ENCODE assay signal across 9 cellular contexts in the genomic region with DNA sequence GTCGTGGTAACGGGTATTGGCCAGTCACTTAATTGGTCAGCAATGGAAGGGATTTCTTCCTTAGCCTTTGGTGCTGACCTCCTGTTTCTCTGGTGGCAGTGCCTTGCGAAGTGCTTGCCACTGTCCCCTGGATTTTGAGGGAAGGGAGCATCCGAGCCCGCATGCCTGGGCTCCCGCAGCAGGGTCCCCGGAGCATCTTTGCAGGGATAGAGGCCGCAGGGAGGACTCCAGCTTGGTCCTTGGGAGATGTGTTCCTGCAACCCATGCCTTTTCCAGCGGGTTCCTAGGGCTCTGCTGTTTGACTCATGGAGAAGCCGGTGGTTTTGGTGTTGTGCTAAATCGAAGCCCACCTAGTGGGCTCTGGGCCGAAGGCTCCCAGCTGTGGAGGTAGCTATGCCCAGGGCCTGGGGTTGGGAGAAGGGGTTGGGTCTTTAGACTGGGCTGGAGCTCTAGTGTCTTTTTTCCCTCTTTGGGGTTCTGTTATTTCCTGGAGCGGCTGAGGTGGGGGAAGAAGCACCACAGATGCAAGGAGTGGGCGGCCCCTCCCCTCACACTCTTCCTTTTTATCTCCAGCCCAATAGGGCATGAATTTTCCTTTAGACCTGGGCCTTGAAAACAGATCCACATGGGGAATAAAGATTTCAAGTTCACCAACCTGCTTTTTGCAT. TPM values are rescaled to one million over a fixed set of nuclear protein-coding genes. Genes with fewer than 3 reads are reported as not detected.
DNase-seq lines count a peak whose midpoint lies in the region; ATAC-seq lines count a peak whose summit lies in the region.
"Had no signal": no experiment of that assay in that cellular context is flagged by ENCODE, and none has a peak within 500 bp of the region (broad histone marks: within the 10 kb centered on the region; RNA-seq: fewer than 3 reads in every experiment).

No MANE protein-coding gene starts in this region.

- CTCF ChIA-PET in activated CD4-positive, alpha-beta T cell treated with anti-CD3 and anti-CD28 coated beads for 36 hours (lab: Charles Lee) = interaction anchor here (0.7 to 1.8 kb wide), 6 partner anchors 13 to 78 kb away, joined by 3 to 10 read pairs (median 4); a partner anchor contains a TSS

- H3K4me3 ChIP-seq in adipocyte (ENCODE audit: low read length) = peak overlapping the region; percentile 81
- peak overlapping the region; percentile 73 for H3K4me3 ChIP-seq in iPS-20b (ENCODE audit: low read length)

- peaks cover 41% of the 10 kb centered on the region for H3K36me3 Mint-ChIP-seq in activated CD4-positive, alpha-beta T cell treated with anti-CD3 and anti-CD28 coated beads for 36 hours (ENCODE audit: low read depth)
- H3K36me3 Mint-ChIP-seq in stimulated activated naive B cell treated with anti-CD40 and anti-IgM and Interleukin-4, amounts not matched to agents 10 μg/mL and 1 μg/mL and 100 μg/mL, for 72 hours = peaks cover 37 to 60% of the 10 kb centered on the region in 2 donors

- no peak overlapping the region for H3K27ac ChIP-seq in iPS-20b (ENCODE audit: low read length)

- ATAC-seq in activated CD4-positive, alpha-beta T cell treated with anti-CD3 and anti-CD28 coated beads for 36 hours = no peak
- ATAC-seq in stimulated activated naive B cell treated with anti-CD40 and anti-IgM and Interleukin-4, amounts not matched to agents 10 μg/mL and 1 μg/mL and 100 μg/mL, for 72 hours (replicated peaks) = no peak
- no peak for ATAC-seq in HG03095 (IDR thresholded peaks at IDR 0.05; ENCODE audit: unreplicated experiment)

- peak overlapping the region; percentile 80 for H3K4me3 Mint-ChIP-seq in activated CD4-positive, alpha-beta T cell treated with anti-CD3 and anti-CD28 coated beads for 36 hours
- peak overlapping the region; percentile 84 to 86 for H3K4me3 Mint-ChIP-seq in stimulated activated naive B cell treated with anti-CD40 and anti-IgM and Interleukin-4, amounts not matched to agents 10 μg/mL and 1 μg/mL and 100 μg/mL, for 72 hours

- H3K4me1 ChIP-seq in adipocyte (ENCODE audit: control insufficient read depth, insufficient read depth, low read length) (peaks cover 30% of the 10 kb centered on the region), iPS-20b (ENCODE audit: insufficient read depth, low read length) (peaks cover 25% of the 10 kb centered on the region)

- DNase-seq in activated CD4-positive, alpha-beta T cell treated with anti-CD3 and anti-CD28 coated beads for 36 hours = no peak
- no peak for DNase-seq in activated CD4-positive, alpha-beta T cell treated with anti-CD3 and anti-CD28 coated beads, Interleukin-2, amount 50 U/mL, for 4 hours
- DNase-seq in adipocyte (ENCODE audit: low read depth) = no peak
- DNase-seq in stimulated activated naive B cell treated with anti-CD40 and anti-IgM and Interleukin-4, amounts not matched to agents 10 μg/mL and 1 μg/mL and 100 μg/mL, for 72 hours = no peak
- no peak for DNase-seq in SKM-1 treated with dmso at 0.1 percent for 144 hours (lab: John Stamatoyannopoulos, UW; ENCODE audit: unreplicated experiment)
- no peak for DNase-seq in stimulated activated CD4-positive, alpha-beta T cell treated with anti-CD3 and anti-CD28 coated beads, Interleukin-2, amount 100 ng/mL, for 48 hours
- DNase-seq: cerebellar nuclear complex had no signal

- no peaks in the 10 kb centered on the region for H3K27me3 Mint-ChIP-seq in activated CD4-positive, alpha-beta T cell treated with anti-CD3 and anti-CD28 coated beads for 36 hours
- H3K27me3 Mint-ChIP-seq in stimulated activated naive B cell treated with anti-CD40 and anti-IgM and Interleukin-4, amounts not matched to agents 10 μg/mL and 1 μg/mL and 100 μg/mL, for 72 hours = no peaks in the 10 kb centered on the region

- H3K9ac ChIP-seq in adipocyte (ENCODE audit: low read length) (peak overlapping the region; percentile 82), iPS-20b (ENCODE audit: low read depth, low read length) (peak overlapping the region; percentile 70; the same call in 1 of the 2 replicates)

- no peaks in the 10 kb centered on the region for H3K36me3 ChIP-seq in adipocyte (ENCODE audit: control insufficient read depth, insufficient read depth, low read length, severe bottlenecking)
- no peaks in the 10 kb centered on the region for H3K36me3 ChIP-seq in iPS-20b (ENCODE audit: insufficient read depth, low read depth, low read length)

- H3K9me3 Mint-ChIP-seq in activated CD4-positive, alpha-beta T cell treated with anti-CD3 and anti-CD28 coated beads for 36 hours (ENCODE audit: low read depth) = no peaks in the 10 kb centered on the region
- H3K9me3 Mint-ChIP-seq in stimulated activated naive B cell treated with anti-CD40 and anti-IgM and Interleukin-4, amounts not matched to agents 10 μg/mL and 1 μg/mL and 100 μg/mL, for 72 hours = no peaks in the 10 kb centered on the region

- POLR2A ChIA-PET in activated CD4-positive, alpha-beta T cell treated with anti-CD3 and anti-CD28 coated beads for 36 hours (lab: Charles Lee) = no interaction called here

- H3K27ac Mint-ChIP-seq in activated CD4-positive, alpha-beta T cell treated with anti-CD3 and anti-CD28 coated beads for 36 hours = peak overlapping the region; percentile 76
- H3K27ac Mint-ChIP-seq in stimulated activated naive B cell treated with anti-CD40 and anti-IgM and Interleukin-4, amounts not matched to agents 10 μg/mL and 1 μg/mL and 100 μg/mL, for 72 hours = peak overlapping the region; percentile 83

- H3K4me1 Mint-ChIP-seq in activated CD4-positive, alpha-beta T cell treated with anti-CD3 and anti-CD28 coated beads for 36 hours = peaks cover 75% of the 10 kb centered on the region
- peaks cover 47 to 78% of the 10 kb centered on the region in 2 donors for H3K4me1 Mint-ChIP-seq in stimulated activated naive B cell treated with anti-CD40 and anti-IgM and Interleukin-4, amounts not matched to agents 10 μg/mL and 1 μg/mL and 100 μg/mL, for 72 hours

- intact Hi-C loops in activated CD4-positive, alpha-beta T cell treated with anti-CD3 and anti-CD28 coated beads for 36 hours (cut with DNase I, micrococcal nuclease) = loop anchor here in 1 of 2 experiments (2.0 kb wide), 1 partner anchor 64 kb away; no protein-coding TSS in a partner anchor

- H3K9me3 ChIP-seq in adipocyte (ENCODE audit: control insufficient read depth, low read length) (no peaks in the 10 kb centered on the region), iPS-20b (ENCODE audit: insufficient read depth, low read depth, low read length) (no peaks in the 10 kb centered on the region)

- no peaks in the 10 kb centered on the region for H3K27me3 ChIP-seq in adipocyte (replicated peaks; ENCODE audit: control insufficient read depth, insufficient read depth, low read length)
- H3K27me3 ChIP-seq in iPS-20b (ENCODE audit: insufficient read depth, low read length) = peaks cover 41% of the 10 kb centered on the region

RNA-seq across cellular contexts. Expression of a gene that starts 39.0 kb away (rescaled TPM):
- 100 to 1,000 TPM in 1 of 2 experiments, 10 to 100 TPM in 1; 96.4 to 114 TPM for total RNA-seq in activated CD4-positive, alpha-beta T cell treated with anti-CD3 and anti-CD28 coated beads for 36 hours
